ENCODE assay signal across 16 cellular contexts in the genomic region with DNA sequence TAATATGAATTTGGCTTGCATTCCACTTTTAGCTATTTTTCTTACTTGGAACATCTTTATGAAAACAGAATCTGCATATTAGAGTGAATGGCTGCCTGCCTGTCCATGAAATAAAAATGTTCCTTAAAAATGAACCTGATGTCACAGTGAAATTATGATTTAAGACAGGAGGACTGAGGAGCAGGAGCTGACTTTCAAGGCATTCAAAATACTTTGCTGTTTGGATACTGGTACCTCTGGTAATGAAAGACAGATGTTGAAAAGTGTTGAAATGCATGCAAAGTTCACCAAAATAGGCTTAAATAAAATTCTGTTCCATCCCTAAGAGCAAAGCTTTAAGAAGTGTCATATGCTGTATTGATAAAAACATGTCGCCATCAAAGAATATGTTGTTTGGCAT. TPM values are rescaled to one million over a fixed set of nuclear protein-coding genes. Genes with fewer than 3 reads are reported as not detected.
DNase-seq lines count a peak whose midpoint lies in the region; FAIRE-seq and TF ChIP-seq lines count a peak whose summit lies in the region.
"Had no signal": no experiment of that assay in that cellular context is flagged by ENCODE, and none has a peak within 500 bp of the region (broad histone marks: within the 10 kb centered on the region; RNA-seq: fewer than 3 reads in every experiment).

No MANE protein-coding gene starts in this region.

- TF ChIP-seq CTCF in cardiac fibroblast (IDR thresholded peaks at IDR 0.05; ENCODE audit: low read depth, low read length): no peak
- no peak for TF ChIP-seq CTCF in glutamatergic neuron (IDR thresholded peaks at IDR 0.05; ENCODE audit: partially characterized antibody, unreplicated experiment)
- TF ChIP-seq CTCF in Calu3 (IDR thresholded peaks at IDR 0.05; ENCODE audit: unreplicated experiment): no peak

- peaks cover 22 to 28% (median 26%) of the 10 kb centered on the region in 3 donors for H3K4me1 ChIP-seq in skeletal muscle tissue (ENCODE audit: control insufficient read depth in 3 of 3, insufficient read depth in 3 of 3, low read length in 3 of 3)

- FAIRE-seq in HTR-8/SVneo (lab: Jason Lieb, UNC): no peak

- CTCF ChIA-PET in Calu3 (lab: Charles Lee): no interaction called here

- no peaks in the 10 kb centered on the region for H3K36me3 ChIP-seq in skeletal muscle tissue (ENCODE audit: control insufficient read depth in 3 of 3, insufficient read depth in 3 of 3, low read length in 3 of 3)
- H3K36me3 ChIP-seq: BLaER1, sigmoid colon had no signal

- intact Hi-C loops in activated CD4-positive, alpha-beta T cell treated with anti-CD3 and anti-CD28 coated beads, Interleukin-2, amount 10 ng/mL, durations not matched to agents 24 days and 14 days (cut with micrococcal nuclease): loop anchor here (10.0 kb wide), 3 partner anchors 52 to 948 kb away; a partner anchor contains a TSS
- intact Hi-C loops in Calu3 (cut with micrococcal nuclease; ENCODE audit: unreplicated experiment): no loop called here

- no peaks in the 10 kb centered on the region for H3K9me3 ChIP-seq in skeletal muscle tissue (ENCODE audit: control insufficient read depth in 3 of 3, low read length in 3 of 3)
- H3K9me3 ChIP-seq: sigmoid colon had no signal

- no peak overlapping the region for H3K4me3 ChIP-seq in cardiac fibroblast (replicated peaks in 1 of 2; ENCODE audit: low read depth in 2 of 2, low read length in 2 of 2)
- H3K4me3 ChIP-seq in skeletal muscle tissue (ENCODE audit: low read length in 3 of 3): no peak overlapping the region
- H3K4me3 ChIP-seq: BLaER1 had no signal

- peak overlapping the region; percentile 99 for H3K4me3 Mint-ChIP-seq in glutamatergic neuron (ENCODE audit: unreplicated experiment)
- no peak overlapping the region for H3K4me3 Mint-ChIP-seq in activated CD4-positive, alpha-beta T cell treated with anti-CD3 and anti-CD28 coated beads, Interleukin-2, amount 10 ng/mL, durations not matched to agents 24 days and 14 days
- no peak overlapping the region for H3K4me3 Mint-ChIP-seq in Calu3 (ENCODE audit: low read depth, unreplicated experiment)
- H3K4me3 Mint-ChIP-seq: dendritic cell treated with granulocyte-macrophage colony-stimulating factor and Interleukin-4, amounts not matched to agents 40 ng/mL and 50 ng/mL, for 4 days had no signal

- DNase-seq in GM03348 (ENCODE audit: low spot score) (peak; percentile 53), cardiac fibroblast (ENCODE audit: low read depth in 2 of 2) (peak; percentile 6 to 18), glutamatergic neuron (no peak), Calu3 (no peak), NCI-H446 treated with DMSO at 0.1 percent for 48 hours (lab: John Stamatoyannopoulos, UW) (no peak), HTR-8/SVneo (ENCODE audit: insufficient read length, low spot score) (no peak)
- DNase-seq in activated CD4-positive, alpha-beta T cell treated with anti-CD3 and anti-CD28 coated beads, Interleukin-2, amount 10 ng/mL, durations not matched to agents 24 days and 14 days: no peak
- DNase-seq: DMS153, NCI-H187, NCI-H446, sigmoid colon, T-helper 2 cell had no signal

- H3K4me1 Mint-ChIP-seq in glutamatergic neuron (ENCODE audit: low read depth, unreplicated experiment) (peaks cover 54% of the 10 kb centered on the region), Calu3 (ENCODE audit: low read depth, unreplicated experiment) (no peaks in the 10 kb centered on the region)
- peaks cover 10% of the 10 kb centered on the region for H3K4me1 Mint-ChIP-seq in activated CD4-positive, alpha-beta T cell treated with anti-CD3 and anti-CD28 coated beads, Interleukin-2, amount 10 ng/mL, durations not matched to agents 24 days and 14 days

- no peak overlapping the region for H3K9ac ChIP-seq in skeletal muscle tissue (ENCODE audit: low read depth in 1 of 3, low read length in 3 of 3)
- H3K9ac ChIP-seq: BLaER1 had no signal

- H3K27me3 Mint-ChIP-seq in glutamatergic neuron (ENCODE audit: unreplicated experiment): peaks cover 25% of the 10 kb centered on the region
- H3K27me3 Mint-ChIP-seq in activated CD4-positive, alpha-beta T cell treated with anti-CD3 and anti-CD28 coated beads, Interleukin-2, amount 10 ng/mL, durations not matched to agents 24 days and 14 days: peaks cover 77% of the 10 kb centered on the region
- H3K27me3 Mint-ChIP-seq in Calu3 (ENCODE audit: unreplicated experiment): peaks cover 55% of the 10 kb centered on the region

- H3K36me3 Mint-ChIP-seq in glutamatergic neuron (ENCODE audit: unreplicated experiment): peaks cover 4% of the 10 kb centered on the region
- H3K36me3 Mint-ChIP-seq in activated CD4-positive, alpha-beta T cell treated with anti-CD3 and anti-CD28 coated beads, Interleukin-2, amount 10 ng/mL, durations not matched to agents 24 days and 14 days (ENCODE audit: low read depth): no peaks in the 10 kb centered on the region
- H3K36me3 Mint-ChIP-seq in Calu3 (ENCODE audit: insufficient read depth, unreplicated experiment): peaks cover 4% of the 10 kb centered on the region

- peak overlapping the region; percentile 64 for H3K27ac ChIP-seq in skeletal muscle tissue (ENCODE audit: low read depth, low read length)
- H3K27ac ChIP-seq: BLaER1 had no signal

- H3K9me3 Mint-ChIP-seq in glutamatergic neuron (ENCODE audit: unreplicated experiment): peaks cover 23% of the 10 kb centered on the region
- H3K9me3 Mint-ChIP-seq in activated CD4-positive, alpha-beta T cell treated with anti-CD3 and anti-CD28 coated beads, Interleukin-2, amount 10 ng/mL, durations not matched to agents 24 days and 14 days: no peaks in the 10 kb centered on the region
- no peaks in the 10 kb centered on the region for H3K9me3 Mint-ChIP-seq in Calu3 (ENCODE audit: low read depth, unreplicated experiment)
- H3K9me3 Mint-ChIP-seq: dendritic cell treated with granulocyte-macrophage colony-stimulating factor and Interleukin-4, amounts not matched to agents 40 ng/mL and 50 ng/mL, for 4 days; HFFc6 had no signal

- H3K27ac Mint-ChIP-seq in glutamatergic neuron (ENCODE audit: unreplicated experiment): no peak overlapping the region
- no peak overlapping the region for H3K27ac Mint-ChIP-seq in activated CD4-positive, alpha-beta T cell treated with anti-CD3 and anti-CD28 coated beads, Interleukin-2, amount 10 ng/mL, durations not matched to agents 24 days and 14 days
- no peak overlapping the region for H3K27ac Mint-ChIP-seq in Calu3 (ENCODE audit: unreplicated experiment)
- H3K27ac Mint-ChIP-seq: dendritic cell treated with granulocyte-macrophage colony-stimulating factor and Interleukin-4, amounts not matched to agents 40 ng/mL and 50 ng/mL, for 4 days had no signal

- H3K27me3 ChIP-seq in skeletal muscle tissue (ENCODE audit: control insufficient read depth in 3 of 3, insufficient read depth in 3 of 3, low read length in 3 of 3): peaks cover 0 to 9% (median 5%) of the 10 kb centered on the region in 3 donors

- no TSS peak for BruUV-seq in Calu3 (replicated peaks; lab: Mats Ljungman, UMichigan)

RNA-seq across cellular contexts. Expression of a gene that starts 1.7 kb away (rescaled TPM):
- total RNA-seq in glutamatergic neuron (ENCODE audit: unreplicated experiment) (227 TPM), skeletal muscle tissue (99.7 TPM), Calu3 (2022) (17.7 and 19.6 TPM in 2 replicates)
- total RNA-seq in activated CD4-positive, alpha-beta T cell treated with anti-CD3 and anti-CD28 coated beads, Interleukin-2, amount 10 ng/mL, durations not matched to agents 24 days and 14 days: 69.3 and 72.3 TPM in 2 replicates

Comparison
In these comparisons a context has a peak if more than half of its experiments do, and no peak if none do; other contexts are left out.
1. DNase-seq: peak in GM03348 (single experiment) and cardiac fibroblast (2 of 2); none in glutamatergic neuron (single experiment), activated CD4-positive, alpha-beta T cell treated with anti-CD3 and anti-CD28 coated beads, Interleukin-2, amount 10 ng/mL, durations not matched to agents 24 days and 14 days (single experiment), Calu3 (single experiment), NCI-H446 treated with DMSO at 0.1 percent for 48 hours (single experiment) and HTR-8/SVneo (single experiment).